Comparison of ENCODE assay signal across 8 cellular contexts in the genomic region with DNA sequence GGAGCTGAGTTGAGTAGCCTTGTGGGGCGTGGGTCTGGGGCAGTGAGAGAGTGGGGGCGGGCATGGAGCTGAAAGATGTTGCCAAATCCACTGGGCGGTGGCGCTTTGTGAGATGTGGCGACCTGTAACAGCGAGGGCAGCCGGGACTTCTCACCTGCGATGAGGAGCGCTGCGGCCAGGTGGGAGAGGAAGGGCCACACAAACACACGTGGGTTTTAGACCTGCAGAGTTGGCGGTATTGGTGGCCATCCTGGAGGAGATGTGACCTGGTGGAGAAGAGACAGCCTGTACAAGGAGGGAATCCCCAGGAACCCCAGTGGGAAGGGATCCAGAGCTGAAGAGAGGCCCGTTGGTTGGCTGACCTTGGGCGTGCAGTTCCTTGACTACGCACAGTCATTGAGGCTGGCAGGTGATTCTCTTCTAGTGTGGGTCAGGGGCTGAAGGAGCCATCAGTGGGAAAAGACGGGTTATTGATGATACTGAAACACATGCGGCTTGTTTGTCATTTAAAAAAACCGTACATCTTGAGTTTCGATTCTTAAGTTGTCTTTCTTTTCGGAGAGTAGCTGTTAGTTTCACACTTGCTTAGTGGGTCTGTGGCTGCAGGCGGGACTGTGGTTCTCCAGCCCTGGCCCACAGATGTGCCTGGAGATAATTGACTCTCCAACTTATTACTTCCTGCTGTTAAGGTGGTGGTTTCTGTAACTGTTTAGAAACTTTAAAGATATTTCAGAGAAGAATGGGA. TPM values are rescaled to one million over a fixed set of nuclear protein-coding genes. Genes with fewer than 3 reads are reported as not detected.
DNase-seq lines count a peak whose midpoint lies in the region; ATAC-seq and TF ChIP-seq lines count a peak whose summit lies in the region.

No MANE protein-coding gene starts in this region.

- ATAC-seq in GM19397 (IDR thresholded peaks at IDR 0.05; ENCODE audit: unreplicated experiment) (peak; percentile 38), HG03442 (IDR thresholded peaks at IDR 0.05; ENCODE audit: unreplicated experiment) (peak; percentile 41)

- peaks cover 40% of the 10 kb centered on the region for H3K36me3 Mint-ChIP-seq in activated CD4-positive, alpha-beta memory T cell treated with anti-CD3 and anti-CD28 coated beads, Interleukin-2, amount 10 ng/mL, durations not matched to agents 7 days and 5 days (ENCODE audit: low read depth)
- no peaks in the 10 kb centered on the region for H3K36me3 Mint-ChIP-seq in mesothelial cell of epicardium

- H3K27ac Mint-ChIP-seq in activated CD4-positive, alpha-beta memory T cell treated with anti-CD3 and anti-CD28 coated beads, Interleukin-2, amount 10 ng/mL, durations not matched to agents 7 days and 5 days, result peak overlapping the region; percentile 99
- H3K27ac Mint-ChIP-seq in mesothelial cell of epicardium, result no peak overlapping the region

- DNase-seq in AML-193 (lab: John Stamatoyannopoulos, UW) (peak; percentile 10 to 24), mesothelial cell of epicardium (ENCODE audit: low spot score in 2 of 2, unreplicated experiment in 2 of 2) (no peak), cortex of kidney (lab: John Stamatoyannopoulos, UW) (no peak), NCI-H226 (no peak), DMS53 treated with DMSO at 0.1 percent for 48 hours (lab: John Stamatoyannopoulos, UW; ENCODE audit: unreplicated experiment) (no peak)
- peak; percentile 89 for DNase-seq in activated CD4-positive, alpha-beta memory T cell treated with anti-CD3 and anti-CD28 coated beads, Interleukin-2, amount 10 ng/mL, durations not matched to agents 7 days and 5 days

- H3K4me3 Mint-ChIP-seq in activated CD4-positive, alpha-beta memory T cell treated with anti-CD3 and anti-CD28 coated beads, Interleukin-2, amount 10 ng/mL, durations not matched to agents 7 days and 5 days, result peak overlapping the region; percentile 88
- H3K4me3 Mint-ChIP-seq in mesothelial cell of epicardium, result peak overlapping the region; percentile 76

- H3K4me1 Mint-ChIP-seq in activated CD4-positive, alpha-beta memory T cell treated with anti-CD3 and anti-CD28 coated beads, Interleukin-2, amount 10 ng/mL, durations not matched to agents 7 days and 5 days, result peaks cover 67% of the 10 kb centered on the region
- peaks cover 48% of the 10 kb centered on the region for H3K4me1 Mint-ChIP-seq in mesothelial cell of epicardium

- TF ChIP-seq CTCF in mesothelial cell of epicardium (IDR thresholded peaks at IDR 0.05; ENCODE audit: unreplicated experiment), result no peak

- POLR2A ChIA-PET in activated CD4-positive, alpha-beta memory T cell treated with anti-CD3 and anti-CD28 coated beads, Interleukin-2, amount 10 ng/mL, durations not matched to agents 7 days and 5 days (lab: Charles Lee), result interaction anchor here (1.0 to 4.3 kb wide), 16 partner anchors 7 to 293 kb away, joined by 3 to 39 read pairs (median 4); a partner anchor contains a TSS

- H3K27me3 Mint-ChIP-seq in activated CD4-positive, alpha-beta memory T cell treated with anti-CD3 and anti-CD28 coated beads, Interleukin-2, amount 10 ng/mL, durations not matched to agents 7 days and 5 days, result no peaks in the 10 kb centered on the region
- H3K27me3 Mint-ChIP-seq in mesothelial cell of epicardium (ENCODE audit: low read depth), result no peaks in the 10 kb centered on the region

- CTCF ChIA-PET in activated CD4-positive, alpha-beta memory T cell treated with anti-CD3 and anti-CD28 coated beads, Interleukin-2, amount 10 ng/mL, durations not matched to agents 7 days and 5 days (lab: Charles Lee), result interaction anchor here (1.2 to 1.5 kb wide), 5 partner anchors 12 to 313 kb away, joined by 3 to 8 read pairs (median 4); no protein-coding TSS in a partner anchor

- H3K9me3 Mint-ChIP-seq in activated CD4-positive, alpha-beta memory T cell treated with anti-CD3 and anti-CD28 coated beads, Interleukin-2, amount 10 ng/mL, durations not matched to agents 7 days and 5 days, result no peaks in the 10 kb centered on the region
- H3K9me3 Mint-ChIP-seq in mesothelial cell of epicardium, result no peaks in the 10 kb centered on the region

RNA-seq across cellular contexts. Expression of a gene that starts 2.4 kb away (rescaled TPM):
- 10 to 100 TPM; 64.6 to 65.1 TPM for total RNA-seq in activated CD4-positive, alpha-beta memory T cell treated with anti-CD3 and anti-CD28 coated beads, Interleukin-2, amount 10 ng/mL, durations not matched to agents 7 days and 5 days
- 20.0 to 22.4 TPM (median 20.4 TPM) in 3 replicates for total RNA-seq in mesothelial cell of epicardium

RNA-seq across cellular contexts. Expression of a gene that starts 51.1 kb away (rescaled TPM):
- 100 to 1,000 TPM; 135 to 138 TPM for total RNA-seq in activated CD4-positive, alpha-beta memory T cell treated with anti-CD3 and anti-CD28 coated beads, Interleukin-2, amount 10 ng/mL, durations not matched to agents 7 days and 5 days
- 198 to 200 TPM (median 199 TPM) in 3 replicates for total RNA-seq in mesothelial cell of epicardium

Comparison
In these comparisons a context has a peak if more than half of its experiments do, and no peak if none do; other contexts are left out.
1. DNase-seq: peak in AML-193 (2 of 2) and activated CD4-positive, alpha-beta memory T cell treated with anti-CD3 and anti-CD28 coated beads, Interleukin-2, amount 10 ng/mL, durations not matched to agents 7 days and 5 days (single experiment); none in mesothelial cell of epicardium (0 of 2), cortex of kidney (single experiment), NCI-H226 (single experiment) and DMS53 treated with DMSO at 0.1 percent for 48 hours (single experiment).